ENCODE assay signal across 8 cellular contexts in the genomic region with DNA sequence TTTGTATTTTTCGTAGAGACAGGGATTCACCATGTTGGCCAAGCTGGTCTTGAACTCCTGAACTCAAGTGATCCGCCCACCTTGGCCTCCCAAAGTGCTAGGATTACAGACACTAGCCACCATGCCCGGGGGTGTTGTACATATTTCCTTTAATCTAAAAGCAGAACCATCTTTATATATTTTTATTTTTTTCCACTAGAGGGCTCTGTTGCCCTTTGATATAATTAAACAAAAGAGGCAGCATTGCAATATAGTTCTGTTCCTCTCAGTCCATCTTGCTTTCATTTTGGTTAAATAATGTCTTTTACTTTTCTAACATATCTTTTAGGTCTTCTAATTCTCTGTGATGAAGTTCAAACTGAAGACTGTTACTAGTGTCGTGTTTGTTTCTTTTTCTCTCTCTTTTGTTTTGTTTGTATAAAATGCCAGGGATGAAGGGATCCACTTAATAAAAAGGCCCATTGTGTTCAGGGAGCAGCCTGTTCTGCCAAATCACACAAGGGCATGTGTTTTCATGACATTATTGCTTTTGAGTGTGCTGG. TPM values are rescaled to one million over a fixed set of nuclear protein-coding genes. Genes with fewer than 3 reads are reported as not detected.
DNase-seq lines count a peak whose midpoint lies in the region; ATAC-seq, FAIRE-seq and TF ChIP-seq lines count a peak whose summit lies in the region.

No MANE protein-coding gene starts in this region.

- peak; percentile 65 for ATAC-seq in CD4-positive, alpha-beta T cell (ENCODE audit: poor library complexity)
- ATAC-seq in GM18861 (IDR thresholded peaks at IDR 0.05; ENCODE audit: unreplicated experiment) (peak; percentile 80), HG03139 (IDR thresholded peaks at IDR 0.05; ENCODE audit: unreplicated experiment) (peak; percentile 67), pancreas (peak; percentile 86 to 93 (median 89))
- ATAC-seq in activated CD8-positive, alpha-beta T cell treated with anti-CD3 and anti-CD28 coated beads for 36 hours = peak; percentile 74

- H3K9me3 Mint-ChIP-seq in CD4-positive, alpha-beta T cell = no peaks in the 10 kb centered on the region
- no peaks in the 10 kb centered on the region for H3K9me3 Mint-ChIP-seq in activated CD8-positive, alpha-beta T cell treated with anti-CD3 and anti-CD28 coated beads for 36 hours

- H3K4me3 ChIP-seq in pancreas = no peak overlapping the region

- peaks cover 0 to 2% (median 0%) of the 10 kb centered on the region in 3 donors for H3K4me1 ChIP-seq in pancreas

- H3K27ac ChIP-seq in CD4-positive, alpha-beta T cell (ENCODE audit: low read depth, low read length) = no peak overlapping the region
- H3K27ac ChIP-seq in pancreas = peak overlapping the region in 1 of 4 donors; percentile 16

- H3K27me3 ChIP-seq in CD4-positive, alpha-beta T cell (ENCODE audit: control insufficient read depth, insufficient read depth, low read length) = no peaks in the 10 kb centered on the region
- no peaks in the 10 kb centered on the region for H3K27me3 ChIP-seq in pancreas

- intact Hi-C loops in CD4-positive, alpha-beta T cell (cut with DNase I, micrococcal nuclease) = loop anchor here (1.0 to 5.0 kb wide), 4 partner anchors 112 to 1479 kb away; a partner anchor contains a TSS
- intact Hi-C loops in activated CD8-positive, alpha-beta T cell treated with anti-CD3 and anti-CD28 coated beads for 36 hours (cut with micrococcal nuclease) = loop anchor here (1.0 to 10.0 kb wide), 2 partner anchors 112 to 1482 kb away; a partner anchor contains a TSS
- intact Hi-C loops in pancreas (cut with DNase I) = loop anchor here in 2 of 3 donors (10.0 kb wide), 1 partner anchor 112 kb away; no protein-coding TSS in a partner anchor

- peaks cover 31% of the 10 kb centered on the region for H3K36me3 Mint-ChIP-seq in CD4-positive, alpha-beta T cell (ENCODE audit: low read depth)
- peaks cover 6% of the 10 kb centered on the region for H3K36me3 Mint-ChIP-seq in activated CD8-positive, alpha-beta T cell treated with anti-CD3 and anti-CD28 coated beads for 36 hours (ENCODE audit: low read depth)

- WGBS in pancreas, 2 donors = 7 to 11% methylated on average over 4 of the region's 4 CpGs

- POLR2A ChIA-PET in CD4-positive, alpha-beta T cell (lab: Charles Lee) = interaction anchor here (1.1 kb wide), 1 partner anchor 23 kb away, joined by 3 read pairs; a partner anchor contains a TSS
- POLR2A ChIA-PET in activated CD8-positive, alpha-beta T cell treated with anti-CD3 and anti-CD28 coated beads for 36 hours (lab: Charles Lee) = interaction anchor here (1.5 kb wide), 1 partner anchor 23 kb away, joined by 4 read pairs; a partner anchor contains a TSS

- DNase-seq in CD4-positive, alpha-beta T cell = no peak
- DNase-seq in NCI-H2196 treated with DMSO at 0.1 percent for 48 hours (lab: John Stamatoyannopoulos, UW; ENCODE audit: unreplicated experiment) (peak; percentile 71), frontal cortex (ENCODE audit: low spot score in 2 of 2) (peak; percentile 28 to 46), pancreas (peak in 1 of 6 donors; percentile 30), islet precursor cell (no peak)
- DNase-seq in activated CD8-positive, alpha-beta T cell treated with anti-CD3 and anti-CD28 coated beads for 36 hours = peak; percentile 44

- H3K27ac Mint-ChIP-seq in CD4-positive, alpha-beta T cell = no peak overlapping the region
- H3K27ac Mint-ChIP-seq in activated CD8-positive, alpha-beta T cell treated with anti-CD3 and anti-CD28 coated beads for 36 hours = no peak overlapping the region

- peaks cover 4% of the 10 kb centered on the region for H3K4me1 Mint-ChIP-seq in CD4-positive, alpha-beta T cell (ENCODE audit: low read depth)
- H3K4me1 Mint-ChIP-seq in activated CD8-positive, alpha-beta T cell treated with anti-CD3 and anti-CD28 coated beads for 36 hours (ENCODE audit: low read depth) = peaks cover 2% of the 10 kb centered on the region

- H3K4me3 Mint-ChIP-seq in CD4-positive, alpha-beta T cell = no peak overlapping the region
- H3K4me3 Mint-ChIP-seq in activated CD8-positive, alpha-beta T cell treated with anti-CD3 and anti-CD28 coated beads for 36 hours = no peak overlapping the region

- H3K36me3 ChIP-seq in pancreas = no peaks in the 10 kb centered on the region

- H3K9me3 ChIP-seq in CD4-positive, alpha-beta T cell (ENCODE audit: control insufficient read depth, low read length) = no peaks in the 10 kb centered on the region
- H3K9me3 ChIP-seq in pancreas = no peaks in the 10 kb centered on the region

- CTCF ChIA-PET in CD4-positive, alpha-beta T cell (lab: Charles Lee) = interaction anchor here (0.8 kb wide), 1 partner anchor 13 kb away, joined by 3 read pairs; no protein-coding TSS in a partner anchor
- CTCF ChIA-PET in activated CD8-positive, alpha-beta T cell treated with anti-CD3 and anti-CD28 coated beads for 36 hours (lab: Charles Lee) = interaction anchor here (0.5 to 1.3 kb wide), 2 partner anchors 112 to 862 kb away, joined by 3 to 11 read pairs; no protein-coding TSS in a partner anchor

- peak; percentile 89 for TF ChIP-seq CTCF in CD4-positive, alpha-beta T cell (IDR thresholded peaks at IDR 0.05)
- TF ChIP-seq CTCF in activated CD8-positive, alpha-beta T cell treated with anti-CD3 and anti-CD28 coated beads for 36 hours (IDR thresholded peaks at IDR 0.05) = peak; percentile 73
- TF ChIP-seq CTCF in pancreas (IDR thresholded peaks at IDR 0.05) = peak in 3 of 4 donors; percentile 18 to 33 (median 29)

- H3K27me3 Mint-ChIP-seq in CD4-positive, alpha-beta T cell = no peaks in the 10 kb centered on the region
- no peaks in the 10 kb centered on the region for H3K27me3 Mint-ChIP-seq in activated CD8-positive, alpha-beta T cell treated with anti-CD3 and anti-CD28 coated beads for 36 hours

- FAIRE-seq in frontal cortex (lab: Jason Lieb, UNC) (peak; percentile 99), pancreas (lab: Jason Lieb, UNC) (peak; percentile 96)

RNA-seq across cellular contexts. Expression of a gene that starts 23.4 kb away (rescaled TPM):
- total RNA-seq in CD4-positive, alpha-beta T cell = 10 to 100 TPM; 19.3 to 21.7 TPM
- total RNA-seq in activated CD8-positive, alpha-beta T cell treated with anti-CD3 and anti-CD28 coated beads for 36 hours = 10 to 100 TPM; 19.1 to 23.7 TPM
- total RNA-seq in frontal cortex (17.1 TPM), pancreas (10 to 100 TPM in 3 of 6 donors, 1 to 10 TPM in 3; 6.8 to 14.4 (median 10.2) TPM)
- 10 to 100 TPM; 12.9 to 13.2 TPM for polyA plus RNA-seq in pancreas

Comparison
In these comparisons a context has a peak if more than half of its experiments do, and no peak if none do; other contexts are left out.
1. DNase-seq: peak in NCI-H2196 treated with DMSO at 0.1 percent for 48 hours (single experiment), activated CD8-positive, alpha-beta T cell treated with anti-CD3 and anti-CD28 coated beads for 36 hours (single experiment) and frontal cortex (2 of 2); none in CD4-positive, alpha-beta T cell (0 of 10) and islet precursor cell (single experiment).
2. CTCF ChIP-seq: peak in every context shown above with its lines; median percentile 89 in CD4-positive, alpha-beta T cell; 73 in activated CD8-positive, alpha-beta T cell treated with anti-CD3 and anti-CD28 coated beads for 36 hours; 29 in pancreas.
3. Peak in every context shown above with its lines, with median percentiles within 50 percentile points of each other: ATAC-seq.